8 cellular contexts compared by ENCODE assay signal in the genomic region with DNA sequence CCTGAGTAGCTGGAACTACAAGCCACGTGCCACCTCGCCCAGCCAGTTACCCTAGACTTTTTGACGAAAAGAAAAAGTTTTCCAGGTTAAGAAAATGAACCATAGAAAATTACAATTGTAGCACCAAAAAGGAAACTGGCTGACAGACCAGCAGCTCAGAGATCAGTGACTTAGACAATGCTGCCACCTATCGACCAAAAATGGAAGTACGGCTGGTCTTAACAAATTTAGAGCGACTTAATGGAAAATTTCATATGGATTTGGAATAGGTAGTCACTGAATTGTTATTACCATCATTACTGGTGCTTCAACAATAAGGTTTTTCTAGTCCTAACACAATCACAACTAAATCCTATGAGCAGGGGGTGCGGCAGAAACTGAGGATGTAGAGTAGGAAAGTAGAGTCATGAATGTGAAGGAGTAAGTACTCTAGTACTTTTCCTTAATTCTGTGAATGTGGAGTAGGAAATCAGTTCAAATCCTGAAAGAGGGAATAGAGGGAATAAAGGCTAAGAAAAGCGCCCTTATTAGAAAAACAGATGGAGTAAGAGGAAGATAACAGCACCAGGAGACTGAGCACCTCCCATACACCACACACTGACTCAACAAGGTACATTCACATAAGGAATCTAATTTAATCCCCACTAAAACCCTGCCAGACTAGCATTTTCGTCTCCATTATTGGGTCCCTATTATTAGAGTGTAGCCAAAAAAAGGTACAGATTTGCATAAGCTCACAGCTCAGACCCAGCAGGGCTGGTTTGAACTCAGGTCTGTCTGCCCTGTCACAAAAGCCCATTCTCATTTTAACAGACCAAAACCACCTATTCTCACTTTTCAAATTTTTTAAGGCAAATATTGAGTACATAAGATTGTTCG. TPM values are rescaled to one million over a fixed set of nuclear protein-coding genes. Genes with fewer than 3 reads are reported as not detected.
DNase-seq lines count a peak whose midpoint lies in the region; ATAC-seq and TF ChIP-seq lines count a peak whose summit lies in the region.

No MANE protein-coding gene starts in this region.

- H4K20me1 ChIP-seq in GM23248 (ENCODE audit: insufficient read depth) = no peaks in the 10 kb centered on the region

- peak; percentile 95 for TF ChIP-seq CTCF in brain (conservative IDR thresholded peaks at IDR 0.05)

- H3K79me2 ChIP-seq in GM23248 (ENCODE audit: insufficient read depth) = no peaks in the 10 kb centered on the region

- POLR2A ChIA-PET in CD4-positive, alpha-beta memory T cell (lab: Charles Lee; ENCODE audit: partially characterized antibody) = interaction anchor here (1.0 to 4.4 kb wide), 4 partner anchors 105 to 226 kb away, joined by 3 to 33 read pairs (median 5); partner anchors contain the start of gene ALDH9A1

- H2AFZ ChIP-seq in GM23248 = no peak overlapping the region

- H3K27ac ChIP-seq in CD4-positive, alpha-beta memory T cell (ENCODE audit: low read depth, low read length) = no peak overlapping the region
- no peak overlapping the region for H3K27ac ChIP-seq in GM23248

- H3K4me2 ChIP-seq in GM23248 (ENCODE audit: unreplicated experiment) = no peak overlapping the region

- peaks cover 19% of the 10 kb centered on the region for H3K4me1 ChIP-seq in CD4-positive, alpha-beta memory T cell (ENCODE audit: insufficient read depth, low read length)
- peaks cover 14% of the 10 kb centered on the region for H3K4me1 ChIP-seq in GM23248 (ENCODE audit: insufficient read depth)

- in situ Hi-C loops in GM23248 (cut with MboI) = loop anchor here (5.0 kb wide), 1 partner anchor 191 kb away; no protein-coding TSS in a partner anchor

- peaks cover 14 to 21% (median 17%) of the 10 kb centered on the region in 4 donors for H3K4me1 Mint-ChIP-seq in CD4-positive, alpha-beta memory T cell
- H3K4me1 Mint-ChIP-seq in brain = peaks cover 44% of the 10 kb centered on the region

- H3F3A ChIP-seq in GM23248 (ENCODE audit: insufficient read depth) = peaks cover 6% of the 10 kb centered on the region; the same call in 1 of the 2 replicates

- peaks cover 31% of the 10 kb centered on the region for H3K27me3 ChIP-seq in CD4-positive, alpha-beta memory T cell (ENCODE audit: insufficient read depth, low read length)
- peaks cover 44% of the 10 kb centered on the region for H3K27me3 ChIP-seq in GM23248 (replicated peaks; ENCODE audit: insufficient read depth)

- peak overlapping the region in 1 of 8 donors; percentile 26 for H3K4me3 Mint-ChIP-seq in CD4-positive, alpha-beta memory T cell
- peak overlapping the region in 4 of 5 experiments; percentile 11 to 57 (median 40) for H3K4me3 Mint-ChIP-seq in brain

- no peaks in the 10 kb centered on the region for H3K9me3 Mint-ChIP-seq in CD4-positive, alpha-beta memory T cell
- H3K9me3 Mint-ChIP-seq in brain = peaks cover 0 to 3% (median 0%) of the 10 kb centered on the region in 5 experiments

- peaks cover 28 to 51% of the 10 kb centered on the region in 2 donors for H3K27me3 Mint-ChIP-seq in CD4-positive, alpha-beta memory T cell
- H3K27me3 Mint-ChIP-seq in brain = no peaks in the 10 kb centered on the region

- WGBS in GM23248 (ENCODE audit: low coverage in 1 of 2, low lambda C conversion rate in 2 of 2, missing lambda C conversion rate in 2 of 2), 2 experiments = 2 to 4% methylated on average over 10 of the region's 10 CpGs

- H3K27ac Mint-ChIP-seq in CD4-positive, alpha-beta memory T cell = peak overlapping the region in 2 of 7 donors; percentile 26 to 39
- H3K27ac Mint-ChIP-seq in brain = peak overlapping the region; percentile 18 to 49 (median 29)

- CTCF ChIA-PET in CD4-positive, alpha-beta memory T cell (lab: Charles Lee; ENCODE audit: partially characterized antibody) = interaction anchor here (0.6 to 12.9 kb wide), 22 partner anchors 8 to 478 kb away, joined by 3 to 275 read pairs (median 6); no protein-coding TSS in a partner anchor

- H3K36me3 ChIP-seq in CD4-positive, alpha-beta memory T cell (ENCODE audit: insufficient read depth, low read length) = no peaks in the 10 kb centered on the region
- H3K36me3 ChIP-seq in GM23248 (ENCODE audit: low read depth) = no peaks in the 10 kb centered on the region

- H3K9me3 ChIP-seq in CD4-positive, alpha-beta memory T cell (ENCODE audit: control insufficient read depth in 1 of 2, low read length in 2 of 2) = no peaks in the 10 kb centered on the region
- no peaks in the 10 kb centered on the region for H3K9me3 ChIP-seq in GM23248 (ENCODE audit: low read depth)

- intact Hi-C loops in CD4-positive, alpha-beta memory T cell (cut with micrococcal nuclease) = loop anchor here (1.0 kb wide), 2 partner anchors 200 to 226 kb away; no protein-coding TSS in a partner anchor

- H3K36me3 Mint-ChIP-seq in CD4-positive, alpha-beta memory T cell = no peaks in the 10 kb centered on the region
- no peaks in the 10 kb centered on the region for H3K36me3 Mint-ChIP-seq in brain

- no peaks in the 10 kb centered on the region for H3K9me2 ChIP-seq in GM23248 (ENCODE audit: insufficient read depth)

- no peak for ATAC-seq in GM21786 (IDR thresholded peaks at IDR 0.05; ENCODE audit: unreplicated experiment)

- peak; percentile 64 to 74 (median 72) for DNase-seq in CD4-positive, alpha-beta memory T cell
- DNase-seq in GM23248 = peak; percentile 68
- DNase-seq in NCI-H2029 (lab: John Stamatoyannopoulos, UW) = peak; percentile 52
- DNase-seq in UCSD-AML1 (lab: John Stamatoyannopoulos, UW; ENCODE audit: unreplicated experiment) = peak; percentile 53
- DNase-seq in inferior parietal cortex (ENCODE audit: extremely low spot score) = peak; percentile 96
- peak; percentile 82 for DNase-seq in stimulated activated CD4-positive, alpha-beta T cell treated with anti-CD3 and anti-CD28 coated beads, Interleukin-15, amount 100 ng/mL, for 24 hours

- H3K4me3 ChIP-seq in CD4-positive, alpha-beta memory T cell (ENCODE audit: low read length in 2 of 2) = no peak overlapping the region
- H3K4me3 ChIP-seq in GM23248 = no peak overlapping the region

- no peak overlapping the region for H3K9ac ChIP-seq in GM23248

RNA-seq across cellular contexts. Expression of gene MGST3, which starts 37.9 kb away (rescaled TPM):
- 10 to 100 TPM; 67.6 to 74.0 TPM for total RNA-seq in CD4-positive, alpha-beta memory T cell
- 100 to 1,000 TPM; 171 to 176 TPM for polyA plus RNA-seq in CD4-positive, alpha-beta memory T cell
- total RNA-seq in GM23248 (2014; rRNA removed; shearing (Covaris generic)) = 165 and 186 TPM in 2 replicates
- polyA plus RNA-seq in GM23248 (2016; fragmentation: Nextera tagmentation; extraction: Ambion mirVana) (383 and 389 TPM in 2 replicates), brain (ENCODE audit: insufficient read depth, low read depth, low replicate concordance) (196 TPM)

RNA-seq across cellular contexts. Expression of gene LRRC52, which starts 49.4 kb away (rescaled TPM):
- total RNA-seq in CD4-positive, alpha-beta memory T cell = not detected
- polyA plus RNA-seq in CD4-positive, alpha-beta memory T cell = not detected
- total RNA-seq in GM23248 (2014; rRNA removed; shearing (Covaris generic)) = not detected in 2 replicates
- polyA plus RNA-seq in GM23248 (2016; fragmentation: Nextera tagmentation; extraction: Ambion mirVana) (not detected in 2 replicates), brain (ENCODE audit: insufficient read depth, low read depth, low replicate concordance) (not detected)
